Comparison of ENCODE assay signal across 19 cellular contexts in genomic region chr3:155492841-155493240, GRCh38.
DNase-seq lines count a peak whose midpoint lies in the region; ATAC-seq and TF ChIP-seq lines count a peak whose summit lies in the region.
"Had no signal": no experiment of that assay in that cellular context is flagged by ENCODE, and none has a peak within 500 bp of the region (broad histone marks: within the 10 kb centered on the region; RNA-seq: fewer than 3 reads in every experiment).

No MANE protein-coding gene starts in this region.

- peaks cover 3% of the 10 kb centered on the region for H3K4me1 ChIP-seq in osteoblast (ENCODE audit: insufficient read depth, low read length)

- H3K9me3 ChIP-seq in osteoblast (ENCODE audit: low read depth, low read length) = no peaks in the 10 kb centered on the region
- H3K9me3 ChIP-seq: HAP-1 had no signal

- H3K4me3 ChIP-seq in AG10803 (ENCODE audit: low read length) = no peak overlapping the region
- no peak overlapping the region for H3K4me3 ChIP-seq in astrocyte of the cerebellum (ENCODE audit: low read depth, low read length)
- H3K4me3 ChIP-seq in osteoblast (ENCODE audit: insufficient read depth, low read length) = no peak overlapping the region
- H3K4me3 ChIP-seq: HAP-1 had no signal

- DNase-seq in AG10803 (ENCODE audit: low read depth) (peak; percentile 68), astrocyte of the cerebellum (ENCODE audit: low read depth) (peak; percentile 2), fibroblast of gingiva (ENCODE audit: low read depth) (peak; percentile 11), osteoblast (ENCODE audit: insufficient read length, low spot score, missing footprints) (no peak), ACHN (no peak), sciatic nerve (ENCODE audit: low spot score) (no peak), NCI-H524 treated with DMSO at 0.1 percent for 48 hours (lab: John Stamatoyannopoulos, UW) (no peak)
- DNase-seq: 8988T; AML-193; C1 segment of cervical spinal cord; Calu3; CD4-positive, alpha-beta memory T cell; COR-L47; DMS53; DMS79 treated with DMSO at 0.1 percent for 48 hours; GF-D8; GOT3; HFFc6 had no signal

- in situ Hi-C loops in astrocyte of the cerebellum (cut with HindIII; ENCODE audit: low sequenced_read_pairs) (no loop called here), ACHN (cut with HindIII; ENCODE audit: low pct_ligation_motif_present, low pct_unique_long_range_greater_than_20kb, low sequenced_read_pairs) (no loop called here)

- no peaks in the 10 kb centered on the region for H4K20me1 ChIP-seq in osteoblast (ENCODE audit: insufficient read depth, low read length)

- no peak for ATAC-seq in sciatic nerve

- H3K36me3 ChIP-seq in osteoblast (ENCODE audit: insufficient read depth, low read length) = no peaks in the 10 kb centered on the region

- no peak overlapping the region for H3K27ac ChIP-seq in osteoblast (ENCODE audit: low read depth, low read length)

- intact Hi-C loops in sciatic nerve (cut with DNase I) = no loop called here

- no peaks in the 10 kb centered on the region for H3K79me2 ChIP-seq in osteoblast (ENCODE audit: insufficient read depth, low read length)

- H2AFZ ChIP-seq in osteoblast (ENCODE audit: low read length) = no peak overlapping the region

- no peak overlapping the region for H3K4me2 ChIP-seq in osteoblast (ENCODE audit: insufficient read depth, low read length)

- TF ChIP-seq CTCF in AG10803 (conservative IDR thresholded peaks at IDR 0.05; ENCODE audit: low read length) (no peak), astrocyte of the cerebellum (IDR thresholded peaks at IDR 0.05; ENCODE audit: low read depth, low read length, missing control alignments) (no peak), osteoblast (IDR thresholded peaks at IDR 0.05; ENCODE audit: extremely low read depth, low read depth, low read length) (no peak)

- no peaks in the 10 kb centered on the region for H3K27me3 ChIP-seq in osteoblast (ENCODE audit: insufficient read depth, low read length)

Comparison
In these comparisons a context has a peak if more than half of its experiments do, and no peak if none do; other contexts are left out.
1. DNase-seq: peak in AG10803 (single experiment), astrocyte of the cerebellum (single experiment) and fibroblast of gingiva (single experiment); none in osteoblast (single experiment), ACHN (single experiment), sciatic nerve (single experiment) and NCI-H524 treated with DMSO at 0.1 percent for 48 hours (single experiment).